1 cellular context compared by ENCODE assay signal in genomic region chr7:130912910-130913720, GRCh38.
TF ChIP-seq lines count a peak whose summit lies in the region.

No MANE protein-coding gene starts in this region.

TF ChIP-seq in K562, 482 proteins besides CTCF, POLR2A, EP300 and RAD21 (continued from another document):
- TF ChIP-seq CEBPB (tag; IDR thresholded peaks at IDR 0.05) = peak; percentile 76
- TF ChIP-seq ZNF507 (tag; conservative IDR thresholded peaks at IDR 0.05) = no peak
- peak in 1 of 2 experiments; percentile 48; a peak in 1 of 4 replicates for TF ChIP-seq ZNF318 (IDR thresholded peaks at IDR 0.05; ENCODE audit: borderline replicate concordance in 1 of 2, low read depth in 1 of 2)
- peak; percentile 30; the same call in 1 of the 2 replicates for TF ChIP-seq NCOR1 (IDR thresholded peaks at IDR 0.05)
- TF ChIP-seq MNT (conservative IDR thresholded peaks at IDR 0.05) = peak; percentile 71 to 77
- TF ChIP-seq FOXM1 (IDR thresholded peaks at IDR 0.05; ENCODE audit: low read depth) = no peak
- TF ChIP-seq FOXM1 (CRISPR knock-in tag; IDR thresholded peaks at IDR 0.05; ENCODE audit: low read depth) = no peak
- TF ChIP-seq RBFOX2 (IDR thresholded peaks at IDR 0.05; ENCODE audit: low read depth, low read length) = peak; percentile 46; the same call in 1 of the 2 replicates
- 0 out of 2 replicates have a peak, but pooled peaks have one; percentile 12 for TF ChIP-seq ZNF766 (CRISPR knock-in tag; conservative IDR thresholded peaks at IDR 0.05)
- TF ChIP-seq ETV6 (IDR thresholded peaks at IDR 0.05; ENCODE audit: borderline replicate concordance in 1 of 2, low read depth in 2 of 2, low read length in 1 of 2) = no peak
- TF ChIP-seq ETV6 (CRISPR knock-in tag; IDR thresholded peaks at IDR 0.05; ENCODE audit: borderline replicate concordance) = 0 out of 2 replicates have a peak, but pooled peaks have one; percentile 61
- no peak for TF ChIP-seq TCF7L2 (IDR thresholded peaks at IDR 0.05; ENCODE audit: low read depth, low read length)
- no peak for TF ChIP-seq ZNF133 (CRISPR knock-in tag; IDR thresholded peaks at IDR 0.05)
- peak; percentile 45; the same call in 1 of the 2 replicates for TF ChIP-seq USF1 (CRISPR knock-in tag; IDR thresholded peaks at IDR 0.05)
- no peak for TF ChIP-seq ZNF644 (tag; IDR thresholded peaks at IDR 0.05; ENCODE audit: low read depth)
- peak; percentile 60; the same call in 1 of the 2 replicates for TF ChIP-seq ZBTB33 (CRISPR knock-in tag; IDR thresholded peaks at IDR 0.05)
- no peak for TF ChIP-seq NFATC3 (IDR thresholded peaks at IDR 0.05)
- no peak for TF ChIP-seq THAP12 (CRISPR knock-in tag; IDR thresholded peaks at IDR 0.05)
- 0 out of 2 replicates have a peak, but pooled peaks have one; percentile 40 for TF ChIP-seq SMAD3 (CRISPR knock-in tag; conservative IDR thresholded peaks at IDR 0.05)
- TF ChIP-seq GATAD2A (IDR thresholded peaks at IDR 0.05) = 0 out of 2 replicates have a peak, but pooled peaks have one; percentile 39
- TF ChIP-seq ZNF830 (CRISPR knock-in tag; IDR thresholded peaks at IDR 0.05) = no peak
- TF ChIP-seq MAFG (tag; conservative IDR thresholded peaks at IDR 0.05) = no peak
- TF ChIP-seq CTCFL (IDR thresholded peaks at IDR 0.05; ENCODE audit: borderline replicate concordance, insufficient read depth, low read depth, low read length, poor library complexity, severe bottlenecking) = no peak
- TF ChIP-seq PHTF2 (CRISPR knock-in tag; IDR thresholded peaks at IDR 0.05) = no peak
